ENCODE assay signal across 25 cellular contexts in genomic region chr3:71849674-71850073, GRCh38.
"Had no signal": no experiment of that assay in that cellular context is flagged by ENCODE, and none has a peak within 500 bp of the region (broad histone marks: within the 10 kb centered on the region; RNA-seq: fewer than 3 reads in every experiment).

No MANE protein-coding gene starts in this region.

- DNase-seq: dorsolateral prefrontal cortex; effector CD4-positive, alpha-beta T cell; foreskin melanocyte; glutamatergic neuron; heart right ventricle; hippocampal formation; left ventricle myocardium superior; lower lobe of right lung; mucosa of descending colon; naive B cell; stimulated activated CD4-positive, alpha-beta T cell treated with anti-CD3 and anti-CD28 coated beads, Interleukin-2, amount 100 ng/mL, for 24 hours; stimulated activated CD4-positive, alpha-beta T cell treated with anti-CD3 and anti-CD28 coated beads, Interleukin-4, amount 100 ng/mL, for 24 hours; stimulated activated naive CD4-positive, alpha-beta T cell treated with Interleukin-2 at 50 U/mL for 16 hours; stomach; thyroid gland; upper lobe of left lung had no signal

- H3K9me3 ChIP-seq: lower lobe of right lung, mucosa of descending colon, prostate gland, thyroid gland, upper lobe of left lung had no signal

- H3K4me1 ChIP-seq: esophagus muscularis mucosa, heart right ventricle, lower lobe of right lung, parathyroid adenoma, prostate gland, right atrium auricular region, stomach, thyroid gland, upper lobe of left lung had no signal

- H3K27ac ChIP-seq: dorsolateral prefrontal cortex, epithelial cell of prostate, esophagus muscularis mucosa, lower lobe of right lung, parathyroid adenoma, prostate gland, right atrium auricular region, stomach, thyroid gland had no signal

- H3K36me3 ChIP-seq: esophagus muscularis mucosa, heart right ventricle, lower lobe of right lung, prostate gland, right atrium auricular region, stomach, thyroid gland, upper lobe of left lung had no signal

- H3K27me3 ChIP-seq: esophagus muscularis mucosa, right atrium auricular region, thyroid gland, upper lobe of left lung had no signal

- H3K79me2 ChIP-seq: parathyroid adenoma had no signal

- H3K4me2 ChIP-seq: smooth muscle cell had no signal

- H2AFZ ChIP-seq: parathyroid adenoma had no signal

- H3K4me3 ChIP-seq: dorsolateral prefrontal cortex, esophagus muscularis mucosa, heart right ventricle, lower lobe of right lung, mucosa of descending colon, prostate gland, right atrium auricular region, smooth muscle cell, stomach, thyroid gland, upper lobe of left lung had no signal

- ATAC-seq: heart right ventricle; left ventricle myocardium superior; lower lobe of right lung; mucosa of descending colon; natural killer cell treated with Interleukin-12 subunit alpha and Interleukin-12 subunit beta and Interleukin-15 and Interleukin-18, amount 100 ng/mL, for 72 hours; sciatic nerve; stimulated activated effector memory CD8-positive, alpha-beta T cell treated with anti-CD3 and anti-CD28 coated beads, Interleukin-12 subunit alpha, Interleukin-12 subunit beta, amount 100 ng/mL, for 72 hours had no signal

- H3K9ac ChIP-seq: parathyroid adenoma had no signal
